11 cellular contexts compared by ENCODE assay signal in genomic region chr4:101981756-101982155, GRCh38.
DNase-seq lines count a peak whose midpoint lies in the region; ATAC-seq and TF ChIP-seq lines count a peak whose summit lies in the region.
"Had no signal": no experiment of that assay in that cellular context is flagged by ENCODE, and none has a peak within 500 bp of the region (broad histone marks: within the 10 kb centered on the region; RNA-seq: fewer than 3 reads in every experiment).

No MANE protein-coding gene starts in this region.

- BruUV-seq in MCF 10A (replicated peaks; lab: Mats Ljungman, UMichigan) (no TSS peak), PC-9 (replicated peaks; lab: Mats Ljungman, UMichigan) (no TSS peak)

- peaks cover 6% of the 10 kb centered on the region; the same call in 1 of the 2 replicates for H3F3A ChIP-seq in PC-9 (ENCODE audit: insufficient read depth, low read depth)

- H3K27me3 Mint-ChIP-seq in MCF 10A (ENCODE audit: insufficient read depth, unreplicated experiment) (no peaks in the 10 kb centered on the region), glutamatergic neuron (ENCODE audit: unreplicated experiment) (no peaks in the 10 kb centered on the region)

- DNase-seq in T47D (ENCODE audit: low read depth in 1 of 2, low spot score in 1 of 2) (peak; percentile 7 to 92), MCF 10A (ENCODE audit: unreplicated experiment) (no peak), PC-9 (peak; percentile 71 to 93), hepatocyte (ENCODE audit: low spot score) (peak; percentile 25), glutamatergic neuron (no peak), tibial artery (no peak), tibial nerve (ENCODE audit: low spot score in 2 of 2) (no peak)
- DNase-seq: anterior cingulate cortex, pancreas, SW 1271 had no signal

- H3K4me3 Mint-ChIP-seq in MCF 10A (ENCODE audit: unreplicated experiment) (no peak overlapping the region), glutamatergic neuron (ENCODE audit: unreplicated experiment) (no peak overlapping the region)

- CTCF ChIA-PET in MCF 10A (lab: Yijun Ruan, JAX) (interaction anchor here (0.6 kb wide), 1 partner anchor 44 kb away, joined by 3 read pairs; no protein-coding TSS in a partner anchor), PC-9 (lab: Charles Lee) (no interaction called here)

- H2AFZ ChIP-seq in PC-9 (no peak overlapping the region), hepatocyte (no peak overlapping the region)

- H3K27ac ChIP-seq in PC-9 (peak overlapping the region; percentile 47), hepatocyte (no peak overlapping the region), tibial artery (no peak overlapping the region), tibial nerve (no peak overlapping the region)
- H3K27ac ChIP-seq: pancreas had no signal

- H3K4me1 ChIP-seq in PC-9 (replicated peaks; ENCODE audit: insufficient read depth): peaks cover 30% of the 10 kb centered on the region
- peaks cover 7% of the 10 kb centered on the region for H3K4me1 ChIP-seq in hepatocyte (ENCODE audit: insufficient read depth)
- H3K4me1 ChIP-seq in tibial artery: no peaks in the 10 kb centered on the region
- peaks cover 0 to 5% (median 0%) of the 10 kb centered on the region in 4 donors for H3K4me1 ChIP-seq in tibial nerve
- H3K4me1 ChIP-seq: pancreas had no signal

- TF ChIP-seq POLR2A in tibial nerve (IDR thresholded peaks at IDR 0.05): no peak

- 48% methylated on average over 1 of the region's 1 CpG for WGBS in hepatocyte (ENCODE audit: low lambda C conversion rate, missing lambda C conversion rate)
- 23 to 55% methylated on average over 1 of the region's 1 CpG for whole genome bisulfite sequencing in tibial nerve, 2 donors

- no peaks in the 10 kb centered on the region for H3K9me3 ChIP-seq in PC-9 (ENCODE audit: insufficient read depth, low read depth)
- no peaks in the 10 kb centered on the region for H3K9me3 ChIP-seq in hepatocyte (ENCODE audit: low read depth)
- H3K9me3 ChIP-seq in tibial artery: no peaks in the 10 kb centered on the region
- H3K9me3 ChIP-seq in tibial nerve: no peaks in the 10 kb centered on the region
- H3K9me3 ChIP-seq: pancreas had no signal

- TF ChIP-seq EP300 in tibial nerve (IDR thresholded peaks at IDR 0.05): no peak

- in situ Hi-C loops in T47D (cut with HindIII; ENCODE audit: low pct_unique_long_range_greater_than_20kb, low sequenced_read_pairs): no loop called here

- H3K79me2 ChIP-seq in PC-9 (ENCODE audit: low read depth) (no peaks in the 10 kb centered on the region), hepatocyte (no peaks in the 10 kb centered on the region)

- no peak for TF ChIP-seq CTCF in MCF 10A (IDR thresholded peaks at IDR 0.05; ENCODE audit: unreplicated experiment)
- no peak for TF ChIP-seq CTCF in PC-9 (conservative IDR thresholded peaks at IDR 0.05)
- TF ChIP-seq CTCF in hepatocyte (IDR thresholded peaks at IDR 0.05; ENCODE audit: poor library complexity): no peak
- no peak for TF ChIP-seq CTCF in glutamatergic neuron (IDR thresholded peaks at IDR 0.05; ENCODE audit: partially characterized antibody, unreplicated experiment)
- no peak for TF ChIP-seq CTCF in tibial artery (IDR thresholded peaks at IDR 0.05)
- no peak for TF ChIP-seq CTCF in tibial nerve (IDR thresholded peaks at IDR 0.05)

- ATAC-seq in GM18861 (IDR thresholded peaks at IDR 0.05; ENCODE audit: unreplicated experiment): no peak

- POLR2A ChIA-PET in MCF 10A (lab: Yijun Ruan, JAX) (no interaction called here), PC-9 (lab: Charles Lee; ENCODE audit: unreplicated experiment) (interaction anchor here (0.6 kb wide), 1 partner anchor 332 kb away, joined by 3 read pairs; no protein-coding TSS in a partner anchor)

- no peaks in the 10 kb centered on the region for H3K36me3 Mint-ChIP-seq in MCF 10A (ENCODE audit: insufficient read depth, unreplicated experiment)
- no peaks in the 10 kb centered on the region for H3K36me3 Mint-ChIP-seq in glutamatergic neuron (ENCODE audit: unreplicated experiment)

- H3K27me3 ChIP-seq in PC-9 (ENCODE audit: insufficient read depth, low read depth) (no peaks in the 10 kb centered on the region), hepatocyte (no peaks in the 10 kb centered on the region), tibial artery (no peaks in the 10 kb centered on the region), tibial nerve (no peaks in the 10 kb centered on the region)
- H3K27me3 ChIP-seq: pancreas had no signal

- peaks cover 8% of the 10 kb centered on the region for H3K4me1 Mint-ChIP-seq in MCF 10A (ENCODE audit: insufficient read depth, unreplicated experiment)
- H3K4me1 Mint-ChIP-seq in glutamatergic neuron (ENCODE audit: low read depth, unreplicated experiment): peaks cover 4% of the 10 kb centered on the region

- H3K4me2 ChIP-seq in PC-9 (peak overlapping the region; percentile 51; the same call in 1 of the 2 replicates), hepatocyte (no peak overlapping the region)

- H3K9me3 Mint-ChIP-seq in MCF 10A (ENCODE audit: unreplicated experiment) (no peaks in the 10 kb centered on the region), glutamatergic neuron (ENCODE audit: unreplicated experiment) (no peaks in the 10 kb centered on the region)

- H3K4me3 ChIP-seq in PC-9 (no peak overlapping the region), hepatocyte (no peak overlapping the region), tibial artery (no peak overlapping the region), tibial nerve (no peak overlapping the region)
- H3K4me3 ChIP-seq: pancreas had no signal

- H4K20me1 ChIP-seq in PC-9 (ENCODE audit: insufficient read depth) (no peaks in the 10 kb centered on the region), hepatocyte (ENCODE audit: insufficient read depth, poor library complexity, severe bottlenecking) (no peaks in the 10 kb centered on the region)

- H3K27ac Mint-ChIP-seq in MCF 10A (ENCODE audit: low read depth, unreplicated experiment) (no peak overlapping the region), glutamatergic neuron (ENCODE audit: unreplicated experiment) (no peak overlapping the region)

- intact Hi-C loops in MCF 10A (cut with micrococcal nuclease): no loop called here
- intact Hi-C loops in PC-9 (cut with micrococcal nuclease; ENCODE audit: unreplicated experiment): loop anchor here (1.0 to 10.0 kb wide), 2 partner anchors 27 to 187 kb away; partner anchors contain the start of gene BANK1
- intact Hi-C loops in tibial artery (cut with DNase I; ENCODE audit: low total_unique reads): no loop called here

- no peaks in the 10 kb centered on the region for H3K9me2 ChIP-seq in PC-9 (ENCODE audit: insufficient read depth)
- H3K9me2 ChIP-seq in hepatocyte (replicated peaks; ENCODE audit: insufficient read depth): no peaks in the 10 kb centered on the region

- H3K36me3 ChIP-seq in PC-9 (ENCODE audit: low read depth) (no peaks in the 10 kb centered on the region), hepatocyte (replicated peaks; ENCODE audit: insufficient read depth, low read depth) (no peaks in the 10 kb centered on the region), tibial artery (no peaks in the 10 kb centered on the region), tibial nerve (no peaks in the 10 kb centered on the region)
- H3K36me3 ChIP-seq: pancreas had no signal

Comparison
In these comparisons a context has a peak if more than half of its experiments do, and no peak if none do; other contexts are left out.
1. DNase-seq: peak in T47D (2 of 2), PC-9 (2 of 2) and hepatocyte (single experiment); none in MCF 10A (single experiment), glutamatergic neuron (single experiment), tibial artery (0 of 2) and tibial nerve (0 of 2).